ENCODE assay signal across 15 cellular contexts in the genomic region with DNA sequence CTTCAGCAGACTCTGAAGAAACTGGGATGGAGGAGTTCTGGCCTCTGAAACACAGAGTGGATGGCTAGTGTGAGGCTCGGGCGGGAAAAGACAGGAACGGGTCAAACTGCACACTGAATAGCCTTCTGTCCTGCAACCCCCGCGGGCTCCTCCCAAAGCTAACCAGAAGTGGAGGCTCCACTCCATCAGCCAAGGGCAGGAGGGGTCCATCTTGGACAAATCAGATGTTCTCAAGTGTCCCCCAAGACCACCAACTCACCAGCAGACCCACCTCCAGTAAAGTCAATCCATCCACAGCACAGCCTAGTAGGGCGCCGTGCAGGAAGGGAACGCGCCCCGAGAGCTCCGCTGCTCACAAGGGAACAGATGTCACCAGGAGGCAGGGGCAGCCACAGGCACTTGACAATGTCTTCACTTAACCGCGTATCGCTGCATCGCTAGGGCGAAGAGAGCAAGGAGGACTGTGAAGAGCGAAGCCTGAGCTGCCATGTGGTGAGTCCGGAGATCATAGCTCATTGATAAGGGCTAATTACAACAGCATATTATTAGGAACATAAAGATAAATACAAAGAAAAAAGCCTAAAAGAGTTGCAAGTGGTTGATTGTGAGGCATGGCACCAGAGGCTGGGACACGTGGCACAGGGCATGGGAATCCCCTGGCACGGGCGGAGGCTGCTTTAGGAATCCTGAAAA.
"Had no signal": no experiment of that assay in that cellular context is flagged by ENCODE, and none has a peak within 500 bp of the region (broad histone marks: within the 10 kb centered on the region; RNA-seq: fewer than 3 reads in every experiment).

No MANE protein-coding gene starts in this region.

- H3K4me3 ChIP-seq: ascending aorta, breast epithelium, hepatocyte, lower lobe of right lung, sigmoid colon, thyroid gland had no signal

- H3K27ac ChIP-seq: ascending aorta, breast epithelium, hepatocyte, lower lobe of right lung, sigmoid colon, thyroid gland had no signal

- H3K36me3 ChIP-seq: ascending aorta, breast epithelium, lower lobe of right lung, sigmoid colon, thyroid gland had no signal

- ATAC-seq: activated CD4-positive, alpha-beta T cell treated with anti-CD3 and anti-CD28 coated beads for 36 hours; activated CD8-positive, alpha-beta T cell treated with anti-CD3 and anti-CD28 coated beads for 36 hours; activated T-cell treated with anti-CD3 and anti-CD28 coated beads, Interleukin-2, amount 50 U/mL, for 72 hours; left cardiac atrium; stimulated activated naive B cell treated with anti-CD40 and anti-IgM and Interleukin-4, amounts not matched to agents 10 μg/mL and 1 μg/mL and 100 μg/mL, for 72 hours had no signal

- H3K27me3 ChIP-seq: ascending aorta, breast epithelium, hepatocyte, sigmoid colon, thyroid gland had no signal

- H3K4me1 ChIP-seq: ascending aorta, breast epithelium, lower lobe of right lung, sigmoid colon, thyroid gland had no signal

- DNase-seq: activated CD4-positive, alpha-beta T cell treated with anti-CD3 and anti-CD28 coated beads for 36 hours; activated CD8-positive, alpha-beta T cell treated with anti-CD3 and anti-CD28 coated beads for 36 hours; activated gamma-delta T cell; activated T-cell treated with anti-CD3 and anti-CD28 coated beads, Interleukin-2, amount 50 U/mL, for 72 hours; cerebellar nuclear complex; effector memory CD4-positive, alpha-beta T cell; left cardiac atrium; lower lobe of right lung; sigmoid colon; stimulated activated naive B cell treated with anti-CD40 and anti-IgM and Interleukin-4, amounts not matched to agents 10 μg/mL and 1 μg/mL and 100 μg/mL, for 72 hours; thyroid gland had no signal

- H2AFZ ChIP-seq: hepatocyte had no signal

- H3K4me2 ChIP-seq: hepatocyte had no signal

- H3K9me3 ChIP-seq: thyroid gland had no signal

- FAIRE-seq: TTC549 had no signal
